Comparison of ENCODE assay signal across 18 cellular contexts in the genomic region with DNA sequence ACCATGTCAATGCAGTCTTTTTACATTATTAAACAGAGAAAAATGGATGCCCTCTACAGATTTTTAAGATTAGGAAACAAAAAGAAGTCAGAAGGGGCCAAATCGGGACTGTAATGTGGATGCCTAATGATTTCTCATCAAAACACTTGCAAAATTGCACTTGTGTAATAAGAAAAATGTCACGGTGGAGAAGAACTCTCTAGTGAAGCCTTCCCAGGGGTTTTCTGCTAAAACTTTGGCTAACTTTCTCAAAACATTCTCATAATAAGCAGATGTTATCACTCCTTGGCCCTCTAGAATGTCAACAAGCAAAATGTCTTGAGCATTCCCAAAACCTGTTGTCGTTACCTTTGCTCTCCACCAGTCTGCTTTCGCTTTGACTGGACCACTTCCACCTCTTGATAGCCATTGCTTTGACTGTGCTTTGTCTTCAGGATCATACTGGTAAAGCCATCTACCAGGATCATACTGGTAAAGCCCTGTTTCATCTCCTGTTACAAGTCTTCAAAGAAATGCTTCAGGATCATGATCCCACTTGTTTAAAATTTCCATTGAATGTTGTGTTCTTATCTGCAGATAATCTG.
DNase-seq lines count a peak whose midpoint lies in the region; ATAC-seq and TF ChIP-seq lines count a peak whose summit lies in the region.
"Had no signal": no experiment of that assay in that cellular context is flagged by ENCODE, and none has a peak within 500 bp of the region (broad histone marks: within the 10 kb centered on the region; RNA-seq: fewer than 3 reads in every experiment).

No MANE protein-coding gene starts in this region.

- TF ChIP-seq CTCF in AG10803 (conservative IDR thresholded peaks at IDR 0.05; ENCODE audit: low read length) (no peak), parathyroid adenoma (IDR thresholded peaks at IDR 0.05) (no peak)

- ATAC-seq in HG03175 (IDR thresholded peaks at IDR 0.05; ENCODE audit: unreplicated experiment) (no peak), HG03439 (IDR thresholded peaks at IDR 0.05; ENCODE audit: unreplicated experiment) (no peak)
- ATAC-seq: SK-N-SH treated with all-trans-retinoic acid at 6 μM for 48 hours had no signal

- H3K9ac ChIP-seq in parathyroid adenoma: no peak overlapping the region
- H3K9ac ChIP-seq: KMS-11 had no signal

- no peaks in the 10 kb centered on the region for H3K9me3 ChIP-seq in parathyroid adenoma (ENCODE audit: control insufficient read depth, low read length)

- peaks cover 12% of the 10 kb centered on the region for H3K4me1 ChIP-seq in parathyroid adenoma
- H3K4me1 ChIP-seq: Caco-2 had no signal

- no peaks in the 10 kb centered on the region for H3K79me2 ChIP-seq in parathyroid adenoma

- peak overlapping the region; percentile 36 for H2AFZ ChIP-seq in parathyroid adenoma

- no peaks in the 10 kb centered on the region for H3K36me3 ChIP-seq in parathyroid adenoma (ENCODE audit: control insufficient read depth, insufficient read depth, low read length)

- H3K27me3 ChIP-seq in parathyroid adenoma (ENCODE audit: control insufficient read depth, insufficient read depth, low read length): no peaks in the 10 kb centered on the region

- peak overlapping the region; percentile 3 for H3K4me2 ChIP-seq in parathyroid adenoma (ENCODE audit: low read length)
- H3K4me2 ChIP-seq: KMS-11 had no signal

- H3K27ac ChIP-seq in parathyroid adenoma: peak overlapping the region; percentile 30
- H3K27ac ChIP-seq: KMS-11 had no signal

- H3K4me3 ChIP-seq in AG10803 (ENCODE audit: low read length): no peak overlapping the region
- H3K4me3 ChIP-seq in parathyroid adenoma (ENCODE audit: low read depth, low read length): no peak overlapping the region

- DNase-seq in AG10803 (ENCODE audit: low read depth) (peak; percentile 55), OCI-M1 (lab: John Stamatoyannopoulos, UW) (peak; percentile 2), fibroblast of gingiva (ENCODE audit: low read depth) (peak; percentile 34), kidney tubule cell (ENCODE audit: low spot score) (no peak), SK-N-DZ (ENCODE audit: low spot score) (no peak)
- DNase-seq: Caco-2; CD4-positive, alpha-beta T cell; HFFc6; NCI-H1417 treated with DMSO at 0.1 percent for 48 hours; NCI-H187 treated with DMSO at 0.1 percent for 48 hours; NCI-H2171; NCI-H526; SHP77 had no signal

Comparison
In these comparisons a context has a peak if more than half of its experiments do, and no peak if none do; other contexts are left out.
1. DNase-seq: peak in AG10803 (single experiment), OCI-M1 (single experiment) and fibroblast of gingiva (single experiment); none in kidney tubule cell (single experiment) and SK-N-DZ (single experiment).